8 cellular contexts compared by ENCODE assay signal in genomic region chr16:79601978-79602609, GRCh38. TPM values are rescaled to one million over a fixed set of nuclear protein-coding genes. Genes with fewer than 3 reads are reported as not detected.
DNase-seq lines count a peak whose midpoint lies in the region; ATAC-seq, FAIRE-seq and TF ChIP-seq lines count a peak whose summit lies in the region.

No MANE protein-coding gene starts in this region.

- no peaks in the 10 kb centered on the region for H3K27me3 ChIP-seq in CD4-positive, alpha-beta T cell (ENCODE audit: control insufficient read depth, insufficient read depth, low read length)

- no peaks in the 10 kb centered on the region for H3K9me3 Mint-ChIP-seq in CD4-positive, alpha-beta T cell
- H3K9me3 Mint-ChIP-seq in activated T-helper 1 cell treated with anti-CD3 and anti-CD28 coated beads, Interleukin-12 subunit alpha, Interleukin-12 subunit beta, Interleukin-2, Interleukin-4 antibody, amounts not matched to agents 30 ng/mL and 10 ng/mL and 1 ng/mL, durations not matched to agents 14 hours and 24 hours and 36 hours: no peaks in the 10 kb centered on the region
- H3K9me3 Mint-ChIP-seq in natural killer cell: no peaks in the 10 kb centered on the region
- H3K9me3 Mint-ChIP-seq in stimulated activated effector memory CD8-positive, alpha-beta T cell treated with anti-CD3 and anti-CD28 coated beads, Interleukin-12 subunit alpha, Interleukin-12 subunit beta, amount 100 ng/mL, for 72 hours: no peaks in the 10 kb centered on the region

- H3K9me3 ChIP-seq in CD4-positive, alpha-beta T cell (ENCODE audit: control insufficient read depth, low read length): no peaks in the 10 kb centered on the region

- H3K27me3 Mint-ChIP-seq in CD4-positive, alpha-beta T cell: peaks cover 11% of the 10 kb centered on the region
- H3K27me3 Mint-ChIP-seq in activated T-helper 1 cell treated with anti-CD3 and anti-CD28 coated beads, Interleukin-12 subunit alpha, Interleukin-12 subunit beta, Interleukin-2, Interleukin-4 antibody, amounts not matched to agents 30 ng/mL and 10 ng/mL and 1 ng/mL, durations not matched to agents 14 hours and 24 hours and 36 hours (ENCODE audit: insufficient read depth): peaks cover 9% of the 10 kb centered on the region
- peaks cover 0 to 19% of the 10 kb centered on the region in 2 donors for H3K27me3 Mint-ChIP-seq in natural killer cell (ENCODE audit: low read depth in 2 of 2)

- H3K27ac ChIP-seq in CD4-positive, alpha-beta T cell (ENCODE audit: low read depth, low read length): peak overlapping the region; percentile 27

- H3K4me1 Mint-ChIP-seq in CD4-positive, alpha-beta T cell (ENCODE audit: low read depth): peaks cover 32% of the 10 kb centered on the region
- peaks cover 52% of the 10 kb centered on the region for H3K4me1 Mint-ChIP-seq in activated T-helper 1 cell treated with anti-CD3 and anti-CD28 coated beads, Interleukin-12 subunit alpha, Interleukin-12 subunit beta, Interleukin-2, Interleukin-4 antibody, amounts not matched to agents 30 ng/mL and 10 ng/mL and 1 ng/mL, durations not matched to agents 14 hours and 24 hours and 36 hours (ENCODE audit: low read depth)
- peaks cover 27 to 31% of the 10 kb centered on the region in 2 donors for H3K4me1 Mint-ChIP-seq in natural killer cell
- peaks cover 32% of the 10 kb centered on the region for H3K4me1 Mint-ChIP-seq in stimulated activated effector memory CD8-positive, alpha-beta T cell treated with anti-CD3 and anti-CD28 coated beads, Interleukin-12 subunit alpha, Interleukin-12 subunit beta, amount 100 ng/mL, for 72 hours

- intact Hi-C loops in CD4-positive, alpha-beta T cell (cut with DNase I, micrococcal nuclease): loop anchor here (1.0 to 10.0 kb wide), 12 partner anchors 320 to 1877 kb away; partner anchors contain the start of gene NUDT7 (in 1 of the 2)
- intact Hi-C loops in activated T-helper 1 cell treated with anti-CD3 and anti-CD28 coated beads, Interleukin-12 subunit alpha, Interleukin-12 subunit beta, Interleukin-2, Interleukin-4 antibody, amounts not matched to agents 30 ng/mL and 10 ng/mL and 1 ng/mL, durations not matched to agents 14 hours and 24 hours and 36 hours (cut with micrococcal nuclease): loop anchor here (1.0 to 10.0 kb wide), 18 partner anchors 16 to 1479 kb away; partner anchors contain the start of gene CDYL2
- intact Hi-C loops in natural killer cell (cut with micrococcal nuclease): loop anchor here (1.0 to 10.0 kb wide), 8 partner anchors 217 to 1467 kb away; no protein-coding TSS in a partner anchor

- peak overlapping the region; percentile 93 for H3K27ac Mint-ChIP-seq in CD4-positive, alpha-beta T cell
- H3K27ac Mint-ChIP-seq in activated T-helper 1 cell treated with anti-CD3 and anti-CD28 coated beads, Interleukin-12 subunit alpha, Interleukin-12 subunit beta, Interleukin-2, Interleukin-4 antibody, amounts not matched to agents 30 ng/mL and 10 ng/mL and 1 ng/mL, durations not matched to agents 14 hours and 24 hours and 36 hours: peak overlapping the region; percentile 98
- peak overlapping the region; percentile 89 to 96 for H3K27ac Mint-ChIP-seq in natural killer cell
- peak overlapping the region; percentile 97 for H3K27ac Mint-ChIP-seq in stimulated activated effector memory CD8-positive, alpha-beta T cell treated with anti-CD3 and anti-CD28 coated beads, Interleukin-12 subunit alpha, Interleukin-12 subunit beta, amount 100 ng/mL, for 72 hours

- POLR2A ChIA-PET in CD4-positive, alpha-beta T cell (lab: Charles Lee): interaction anchor here (0.7 to 2.8 kb wide), 9 partner anchors 12 to 1097 kb away, joined by 3 to 19 read pairs (median 3); no protein-coding TSS in a partner anchor

- peaks cover 18% of the 10 kb centered on the region for H3K36me3 Mint-ChIP-seq in CD4-positive, alpha-beta T cell (ENCODE audit: low read depth)
- peaks cover 17% of the 10 kb centered on the region for H3K36me3 Mint-ChIP-seq in activated T-helper 1 cell treated with anti-CD3 and anti-CD28 coated beads, Interleukin-12 subunit alpha, Interleukin-12 subunit beta, Interleukin-2, Interleukin-4 antibody, amounts not matched to agents 30 ng/mL and 10 ng/mL and 1 ng/mL, durations not matched to agents 14 hours and 24 hours and 36 hours (ENCODE audit: low read depth)
- no peaks in the 10 kb centered on the region for H3K36me3 Mint-ChIP-seq in natural killer cell
- H3K36me3 Mint-ChIP-seq in stimulated activated effector memory CD8-positive, alpha-beta T cell treated with anti-CD3 and anti-CD28 coated beads, Interleukin-12 subunit alpha, Interleukin-12 subunit beta, amount 100 ng/mL, for 72 hours: peaks cover 54% of the 10 kb centered on the region

- CTCF ChIA-PET in CD4-positive, alpha-beta T cell (lab: Charles Lee): interaction anchor here (0.7 to 1.6 kb wide), 14 partner anchors 15 to 1502 kb away, joined by 3 to 5 read pairs (median 3); partner anchors contain the start of gene WWOX

- ATAC-seq in CD4-positive, alpha-beta T cell (ENCODE audit: poor library complexity): peak; percentile 6
- ATAC-seq in natural killer cell (no peak), GM21825 (IDR thresholded peaks at IDR 0.05; ENCODE audit: unreplicated experiment) (no peak)
- peak; percentile 29 for ATAC-seq in stimulated activated effector memory CD8-positive, alpha-beta T cell treated with anti-CD3 and anti-CD28 coated beads, Interleukin-12 subunit alpha, Interleukin-12 subunit beta, amount 100 ng/mL, for 72 hours

- H3K4me3 Mint-ChIP-seq in CD4-positive, alpha-beta T cell: peak overlapping the region; percentile 98
- H3K4me3 Mint-ChIP-seq in activated T-helper 1 cell treated with anti-CD3 and anti-CD28 coated beads, Interleukin-12 subunit alpha, Interleukin-12 subunit beta, Interleukin-2, Interleukin-4 antibody, amounts not matched to agents 30 ng/mL and 10 ng/mL and 1 ng/mL, durations not matched to agents 14 hours and 24 hours and 36 hours: peak overlapping the region; percentile 92
- peak overlapping the region; percentile 99 for H3K4me3 Mint-ChIP-seq in natural killer cell
- H3K4me3 Mint-ChIP-seq in stimulated activated effector memory CD8-positive, alpha-beta T cell treated with anti-CD3 and anti-CD28 coated beads, Interleukin-12 subunit alpha, Interleukin-12 subunit beta, amount 100 ng/mL, for 72 hours: peak overlapping the region; percentile 84

- FAIRE-seq in HTR-8/SVneo (lab: Jason Lieb, UNC): no peak

- DNase-seq in CD4-positive, alpha-beta T cell: peak; percentile 71 to 87 (median 81)
- DNase-seq in HTR-8/SVneo (ENCODE audit: insufficient read length, low spot score) (peak; percentile 28), OCI-M1 (lab: John Stamatoyannopoulos, UW) (peak; percentile 74), fibroblast of the aortic adventitia (ENCODE audit: low read depth) (peak; percentile 71), natural killer cell (peak; percentile 75)
- DNase-seq in activated T-helper 1 cell treated with anti-CD3 and anti-CD28 coated beads, Interleukin-12 subunit alpha, Interleukin-12 subunit beta, Interleukin-2, Interleukin-4 antibody, amounts not matched to agents 30 ng/mL and 10 ng/mL and 1 ng/mL, durations not matched to agents 14 hours and 24 hours and 36 hours (ENCODE audit: low spot score): peak; percentile 75
- peak; percentile 83 to 93 for DNase-seq in stimulated activated effector memory CD8-positive, alpha-beta T cell treated with anti-CD3 and anti-CD28 coated beads, Interleukin-12 subunit alpha, Interleukin-12 subunit beta, amount 100 ng/mL, for 72 hours (ENCODE audit: low spot score in 2 of 2)

- no peak overlapping the region for H3K4me3 ChIP-seq in fibroblast of the aortic adventitia (ENCODE audit: low read depth, low read length)

- TF ChIP-seq CTCF in CD4-positive, alpha-beta T cell (IDR thresholded peaks at IDR 0.05): peak; percentile 91
- peak; percentile 71 for TF ChIP-seq CTCF in fibroblast of the aortic adventitia (IDR thresholded peaks at IDR 0.05; ENCODE audit: insufficient read depth, low read length)
- peak; percentile 88 for TF ChIP-seq CTCF in natural killer cell (IDR thresholded peaks at IDR 0.05)

RNA-seq across cellular contexts. Expression of gene MAF, which starts 1.6 kb away (rescaled TPM):
- 10 to 100 TPM; 36.0 to 36.2 TPM for total RNA-seq in CD4-positive, alpha-beta T cell
- total RNA-seq in activated T-helper 1 cell treated with anti-CD3 and anti-CD28 coated beads, Interleukin-12 subunit alpha, Interleukin-12 subunit beta, Interleukin-2, Interleukin-4 antibody, amounts not matched to agents 30 ng/mL and 10 ng/mL and 1 ng/mL, durations not matched to agents 14 hours and 24 hours and 36 hours: 90.5 and 95.5 TPM in 2 replicates
- total RNA-seq in fibroblast of the aortic adventitia (ENCODE audit: low replicate concordance) (24.1 and 38.5 TPM in 2 replicates), natural killer cell (10 to 100 TPM; 24.0 to 50.1 (median 27.1) TPM)

Comparison
In these comparisons a context has a peak if more than half of its experiments do, and no peak if none do; other contexts are left out.
1. ATAC-seq: peak in CD4-positive, alpha-beta T cell (single experiment) and stimulated activated effector memory CD8-positive, alpha-beta T cell treated with anti-CD3 and anti-CD28 coated beads, Interleukin-12 subunit alpha, Interleukin-12 subunit beta, amount 100 ng/mL, for 72 hours (single experiment); none in natural killer cell (0 of 3) and GM21825 (single experiment).
2. DNase-seq: peak in every context shown above with its lines; median percentile 88 in stimulated activated effector memory CD8-positive, alpha-beta T cell treated with anti-CD3 and anti-CD28 coated beads, Interleukin-12 subunit alpha, Interleukin-12 subunit beta, amount 100 ng/mL, for 72 hours; 81 in CD4-positive, alpha-beta T cell; 75 in activated T-helper 1 cell treated with anti-CD3 and anti-CD28 coated beads, Interleukin-12 subunit alpha, Interleukin-12 subunit beta, Interleukin-2, Interleukin-4 antibody, amounts not matched to agents 30 ng/mL and 10 ng/mL and 1 ng/mL, durations not matched to agents 14 hours and 24 hours and 36 hours; 75 in natural killer cell; 74 in OCI-M1; 71 in fibroblast of the aortic adventitia; 28 in HTR-8/SVneo.
3. Peak in every context shown above with its lines, with median percentiles within 50 percentile points of each other: H3K27ac Mint-ChIP-seq, H3K4me3 Mint-ChIP-seq and CTCF ChIP-seq.